Comparison of ENCODE assay signal across 24 cellular contexts in the genomic region with DNA sequence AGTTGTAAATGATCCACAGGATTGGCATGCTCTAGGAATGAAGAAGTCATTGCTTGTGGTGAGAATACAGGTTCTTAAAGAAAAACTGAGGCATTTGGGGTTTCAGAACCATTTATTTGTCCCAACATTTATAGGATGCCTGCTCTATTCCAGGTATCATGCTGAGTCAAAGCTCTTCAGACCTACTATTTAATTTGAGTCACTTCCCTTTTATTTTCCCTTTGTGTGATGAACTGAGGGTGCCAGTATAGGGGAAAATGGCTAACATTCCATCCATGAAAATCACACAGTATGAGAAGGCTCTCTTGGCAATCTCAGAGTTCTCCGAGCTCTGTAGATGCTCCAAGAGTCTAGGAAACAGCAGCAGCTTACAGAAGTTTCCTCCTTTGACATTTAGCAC.
A peak's percentile ranks its signal among the peaks of the same experiment; 100 is the strongest.
DNase-seq lines count a peak whose midpoint lies in the region; ATAC-seq and TF ChIP-seq lines count a peak whose summit lies in the region.
"Had no signal": no experiment of that assay in that cellular context is flagged by ENCODE, and none has a peak within 500 bp of the region (broad histone marks: within the 10 kb centered on the region; RNA-seq: fewer than 3 reads in every experiment).

No MANE protein-coding gene starts in this region.

- no peaks in the 10 kb centered on the region for H3K9me2 ChIP-seq in PC-9 (ENCODE audit: insufficient read depth)

- H4K20me1 ChIP-seq in PC-9 (ENCODE audit: insufficient read depth): no peaks in the 10 kb centered on the region

- BruUV-seq in PC-9 (replicated peaks; lab: Mats Ljungman, UMichigan): no TSS peak

- H3K9me3 ChIP-seq in PC-9 (ENCODE audit: insufficient read depth, low read depth): no peaks in the 10 kb centered on the region
- H3K9me3 ChIP-seq: pancreas, right lobe of liver, stomach, upper lobe of right lung had no signal

- peaks cover 6% of the 10 kb centered on the region; the same call in 1 of the 2 replicates for H3F3A ChIP-seq in PC-9 (ENCODE audit: insufficient read depth, low read depth)

- CTCF ChIA-PET in PC-9 (lab: Charles Lee): interaction anchor here (1.2 kb wide), 1 partner anchor 137 kb away, joined by 3 read pairs; no protein-coding TSS in a partner anchor

- DNase-seq in EL: peak; percentile 28
- DNase-seq in PC-9: peak in 1 of 2 experiments; percentile 62
- DNase-seq in stromal cell of bone marrow (ENCODE audit: low read depth): peak; percentile 9
- DNase-seq in activated CD4-positive, CD25-positive, alpha-beta regulatory T cell (lab: John Stamatoyannopoulos, UW): no peak
- no peak for DNase-seq in NCI-H2081 (lab: John Stamatoyannopoulos, UW)
- DNase-seq: activated CD4-positive, CD25-positive, alpha-beta regulatory T cell treated with anti-CD3 and anti-CD28 coated beads, Interleukin-2, amount 50 U/mL, for 72 hours; activated naive CD4-positive, alpha-beta T cell treated with anti-CD3 and anti-CD28 coated beads, Interleukin-2, amount 10 ng/mL, durations not matched to agents 7 days and 5 days; activated T-cell treated with anti-CD3 and anti-CD28 coated beads, Interleukin-2, amount 50 U/mL, for 48 hours; aorta; CD4-positive, alpha-beta T cell; effector memory CD8-positive, alpha-beta T cell; GF-D8; NCI-H1048; NCI-H1930; NCI-H345; NCI-H774; OCI-M1; pancreas; right lobe of liver; stomach; T-cell; upper lobe of right lung had no signal

- intact Hi-C loops in PC-9 (cut with micrococcal nuclease; ENCODE audit: unreplicated experiment): no loop called here

- H3K4me3 ChIP-seq in PC-9: no peak overlapping the region
- H3K4me3 ChIP-seq: pancreas, right lobe of liver, stomach, upper lobe of right lung had no signal

- ATAC-seq in GM19455 (IDR thresholded peaks at IDR 0.05; ENCODE audit: unreplicated experiment): no peak
- ATAC-seq: effector memory CD8-positive, alpha-beta T cell; pancreas; right lobe of liver; T-cell; upper lobe of right lung had no signal

- POLR2A ChIA-PET in PC-9 (lab: Charles Lee; ENCODE audit: unreplicated experiment): interaction anchor here (0.7 kb wide), 1 partner anchor 125 kb away, joined by 5 read pairs; no protein-coding TSS in a partner anchor

- no peak overlapping the region for H2AFZ ChIP-seq in PC-9

- TF ChIP-seq CTCF in PC-9 (conservative IDR thresholded peaks at IDR 0.05): no peak

- no peaks in the 10 kb centered on the region for H3K79me2 ChIP-seq in PC-9 (ENCODE audit: low read depth)

- H3K36me3 ChIP-seq in PC-9 (ENCODE audit: low read depth): no peaks in the 10 kb centered on the region
- H3K36me3 ChIP-seq: pancreas, right lobe of liver, stomach, upper lobe of right lung had no signal

- H3K4me2 ChIP-seq in PC-9: peak overlapping the region; percentile 19; the same call in 1 of the 2 replicates

- no peaks in the 10 kb centered on the region for H3K27me3 ChIP-seq in PC-9 (ENCODE audit: insufficient read depth, low read depth)
- H3K27me3 ChIP-seq: pancreas, right lobe of liver, upper lobe of right lung had no signal

- H3K27ac ChIP-seq in PC-9: no peak overlapping the region; the same call in 1 of the 2 replicates
- peak overlapping the region; percentile 83 for H3K27ac ChIP-seq in cingulate gyrus (ENCODE audit: low read depth, low read length)
- H3K27ac ChIP-seq: pancreas, right lobe of liver, stomach, upper lobe of right lung had no signal

- H3K4me1 ChIP-seq in PC-9 (replicated peaks; ENCODE audit: insufficient read depth): peaks cover 19% of the 10 kb centered on the region
- H3K4me1 ChIP-seq: pancreas, right lobe of liver, upper lobe of right lung had no signal

Comparison
In these comparisons a context has a peak if more than half of its experiments do, and no peak if none do; other contexts are left out.
1. DNase-seq: peak in EL (single experiment) and stromal cell of bone marrow (single experiment); none in activated CD4-positive, CD25-positive, alpha-beta regulatory T cell (0 of 4) and NCI-H2081 (0 of 2).